19 cellular contexts compared by ENCODE assay signal in genomic region chr1:220970311-220970710, GRCh38.
DNase-seq lines count a peak whose midpoint lies in the region; ATAC-seq, FAIRE-seq and TF ChIP-seq lines count a peak whose summit lies in the region.
"Had no signal": no experiment of that assay in that cellular context is flagged by ENCODE, and none has a peak within 500 bp of the region (broad histone marks: within the 10 kb centered on the region; RNA-seq: fewer than 3 reads in every experiment).

No MANE protein-coding gene starts in this region.

- no peak for ATAC-seq in right cardiac atrium
- no peak for ATAC-seq in activated CD8-positive, alpha-beta T cell treated with anti-CD3 and anti-CD28 coated beads for 36 hours

- H3K9ac ChIP-seq in astrocyte (ENCODE audit: low read length), result no peak overlapping the region

- DNase-seq in left ventricle myocardium inferior (no peak), right cardiac atrium (no peak), astrocyte (ENCODE audit: low read depth) (peak; percentile 23), fibroblast of peridontal ligament (ENCODE audit: extremely low read depth) (peak; percentile 18), thyroid gland (no peak)
- no peak for DNase-seq in stimulated activated CD4-positive, alpha-beta T cell treated with anti-CD3 and anti-CD28 coated beads, Interleukin-4, amount 100 ng/mL, for 4 hours
- no peak for DNase-seq in stimulated activated CD4-positive, alpha-beta T cell treated with anti-CD3 and anti-CD28 coated beads, Interleukin-2, amount 100 ng/mL, for 24 hours
- no peak for DNase-seq in activated CD8-positive, alpha-beta T cell treated with anti-CD3 and anti-CD28 coated beads for 36 hours
- DNase-seq: DMS 273 treated with DMSO at 0.1 percent for 48 hours, MV-4-11, NCI-H1417, NCI-H1930, NCI-H2171, NCI-H69, SJCRH30 had no signal

- no peak overlapping the region for H3K27ac Mint-ChIP-seq in astrocyte (ENCODE audit: unreplicated experiment)
- H3K27ac Mint-ChIP-seq in activated CD8-positive, alpha-beta T cell treated with anti-CD3 and anti-CD28 coated beads for 36 hours, result no peak overlapping the region

- H3K4me2 ChIP-seq in astrocyte (ENCODE audit: low read length), result no peak overlapping the region

- no peak for TF ChIP-seq CTCF in left ventricle myocardium inferior (IDR thresholded peaks at IDR 0.05; ENCODE audit: borderline replicate concordance)
- no peak for TF ChIP-seq CTCF in astrocyte (IDR thresholded peaks at IDR 0.05; ENCODE audit: insufficient read depth, low read depth, low read length)
- TF ChIP-seq CTCF in thyroid gland (IDR thresholded peaks at IDR 0.05), result no peak
- no peak for TF ChIP-seq CTCF in activated CD8-positive, alpha-beta T cell treated with anti-CD3 and anti-CD28 coated beads for 36 hours (IDR thresholded peaks at IDR 0.05)

- intact Hi-C loops in left ventricle myocardium inferior (cut with micrococcal nuclease), result no loop called here
- intact Hi-C loops in right cardiac atrium (cut with DNase I), result no loop called here
- intact Hi-C loops in thyroid gland (cut with DNase I), result no loop called here
- intact Hi-C loops in activated CD8-positive, alpha-beta T cell treated with anti-CD3 and anti-CD28 coated beads for 36 hours (cut with micrococcal nuclease), result no loop called here

- H3K9me3 ChIP-seq in left ventricle myocardium inferior (replicated peaks) (peaks cover 7% of the 10 kb centered on the region), right cardiac atrium (ENCODE audit: control insufficient read depth, low read length) (no peaks in the 10 kb centered on the region), astrocyte (ENCODE audit: insufficient read depth, low read depth, low read length) (no peaks in the 10 kb centered on the region), thyroid gland (no peaks in the 10 kb centered on the region)
- H3K9me3 ChIP-seq: HAP-1, SJCRH30 had no signal

- H3K27ac ChIP-seq in left ventricle myocardium inferior (replicated peaks), result peak overlapping the region; percentile 63
- no peak overlapping the region for H3K27ac ChIP-seq in right cardiac atrium (ENCODE audit: low read length)
- no peak overlapping the region for H3K27ac ChIP-seq in astrocyte (ENCODE audit: low read depth, low read length)
- H3K27ac ChIP-seq in thyroid gland, result no peak overlapping the region
- H3K27ac ChIP-seq: C4-2B, RWPE1, SJCRH30 had no signal

- no peak for TF ChIP-seq POLR2A in thyroid gland (IDR thresholded peaks at IDR 0.05)

- peaks cover 14% of the 10 kb centered on the region for H3K4me1 Mint-ChIP-seq in astrocyte (ENCODE audit: low read depth, unreplicated experiment)
- no peaks in the 10 kb centered on the region for H3K4me1 Mint-ChIP-seq in activated CD8-positive, alpha-beta T cell treated with anti-CD3 and anti-CD28 coated beads for 36 hours (ENCODE audit: low read depth)

- POLR2A ChIA-PET in activated CD8-positive, alpha-beta T cell treated with anti-CD3 and anti-CD28 coated beads for 36 hours (lab: Charles Lee), result no interaction called here

- H3K36me3 Mint-ChIP-seq in astrocyte (ENCODE audit: low read depth, unreplicated experiment), result no peaks in the 10 kb centered on the region
- H3K36me3 Mint-ChIP-seq in activated CD8-positive, alpha-beta T cell treated with anti-CD3 and anti-CD28 coated beads for 36 hours (ENCODE audit: low read depth), result no peaks in the 10 kb centered on the region

- no peak overlapping the region for H2AFZ ChIP-seq in astrocyte (ENCODE audit: low read depth, low read length)

- no peaks in the 10 kb centered on the region for H3K27me3 Mint-ChIP-seq in astrocyte (ENCODE audit: low read depth, unreplicated experiment)
- H3K27me3 Mint-ChIP-seq in activated CD8-positive, alpha-beta T cell treated with anti-CD3 and anti-CD28 coated beads for 36 hours, result no peaks in the 10 kb centered on the region

- no peaks in the 10 kb centered on the region for H3K79me2 ChIP-seq in astrocyte (ENCODE audit: insufficient read depth, low read length)

- no peaks in the 10 kb centered on the region for H3K36me3 ChIP-seq in left ventricle myocardium inferior
- H3K36me3 ChIP-seq in astrocyte (ENCODE audit: insufficient read depth, low read length), result no peaks in the 10 kb centered on the region
- no peaks in the 10 kb centered on the region for H3K36me3 ChIP-seq in thyroid gland
- H3K36me3 ChIP-seq: HAP-1, SJCRH30 had no signal

- WGBS in right cardiac atrium, result 62% methylated on average over 4 of the region's 4 CpGs
- 45 to 46% methylated on average over 4 of the region's 4 CpGs for WGBS in thyroid gland, 2 donors

- H3K27me3 ChIP-seq in left ventricle myocardium inferior (ENCODE audit: low read depth) (no peaks in the 10 kb centered on the region), right cardiac atrium (ENCODE audit: control insufficient read depth, insufficient read depth) (no peaks in the 10 kb centered on the region), astrocyte (ENCODE audit: insufficient read depth, low read length) (no peaks in the 10 kb centered on the region), thyroid gland (no peaks in the 10 kb centered on the region)
- H3K27me3 ChIP-seq: SJCRH30 had no signal

- CTCF ChIA-PET in activated CD8-positive, alpha-beta T cell treated with anti-CD3 and anti-CD28 coated beads for 36 hours (lab: Charles Lee), result no interaction called here

- H3K4me1 ChIP-seq in left ventricle myocardium inferior (peaks cover 10% of the 10 kb centered on the region), right cardiac atrium (ENCODE audit: control insufficient read depth, insufficient read depth, low read length) (no peaks in the 10 kb centered on the region), astrocyte (ENCODE audit: insufficient read depth, low read length) (no peaks in the 10 kb centered on the region), thyroid gland (no peaks in the 10 kb centered on the region)
- H3K4me1 ChIP-seq: HAP-1, SJCRH30 had no signal

- no peaks in the 10 kb centered on the region for H3K9me3 Mint-ChIP-seq in astrocyte (ENCODE audit: unreplicated experiment)
- no peaks in the 10 kb centered on the region for H3K9me3 Mint-ChIP-seq in activated CD8-positive, alpha-beta T cell treated with anti-CD3 and anti-CD28 coated beads for 36 hours

- no peaks in the 10 kb centered on the region for H4K20me1 ChIP-seq in astrocyte (ENCODE audit: insufficient read depth, low read length)

- H3K4me3 Mint-ChIP-seq in astrocyte (ENCODE audit: unreplicated experiment), result no peak overlapping the region
- no peak overlapping the region for H3K4me3 Mint-ChIP-seq in activated CD8-positive, alpha-beta T cell treated with anti-CD3 and anti-CD28 coated beads for 36 hours

- no peak for FAIRE-seq in astrocyte (lab: Jason Lieb, UNC)
- FAIRE-seq: A204.1 had no signal

- H3K4me3 ChIP-seq in left ventricle myocardium inferior (no peak overlapping the region), right cardiac atrium (ENCODE audit: low read length) (no peak overlapping the region), astrocyte (ENCODE audit: insufficient read depth, low read depth, low read length) (no peak overlapping the region), thyroid gland (replicated peaks in 1 of 3) (no peak overlapping the region)
- H3K4me3 ChIP-seq: HAP-1, SJCRH30 had no signal

Comparison
In these comparisons a context has a peak if more than half of its experiments do, and no peak if none do; other contexts are left out.
1. DNase-seq: peak in astrocyte (single experiment) and fibroblast of peridontal ligament (single experiment); none in left ventricle myocardium inferior (single experiment), right cardiac atrium (0 of 3), stimulated activated CD4-positive, alpha-beta T cell treated with anti-CD3 and anti-CD28 coated beads, Interleukin-4, amount 100 ng/mL, for 4 hours (0 of 2), stimulated activated CD4-positive, alpha-beta T cell treated with anti-CD3 and anti-CD28 coated beads, Interleukin-2, amount 100 ng/mL, for 24 hours (0 of 2), thyroid gland (0 of 2) and activated CD8-positive, alpha-beta T cell treated with anti-CD3 and anti-CD28 coated beads for 36 hours (single experiment).